20 cellular contexts compared by ENCODE assay signal in the genomic region with DNA sequence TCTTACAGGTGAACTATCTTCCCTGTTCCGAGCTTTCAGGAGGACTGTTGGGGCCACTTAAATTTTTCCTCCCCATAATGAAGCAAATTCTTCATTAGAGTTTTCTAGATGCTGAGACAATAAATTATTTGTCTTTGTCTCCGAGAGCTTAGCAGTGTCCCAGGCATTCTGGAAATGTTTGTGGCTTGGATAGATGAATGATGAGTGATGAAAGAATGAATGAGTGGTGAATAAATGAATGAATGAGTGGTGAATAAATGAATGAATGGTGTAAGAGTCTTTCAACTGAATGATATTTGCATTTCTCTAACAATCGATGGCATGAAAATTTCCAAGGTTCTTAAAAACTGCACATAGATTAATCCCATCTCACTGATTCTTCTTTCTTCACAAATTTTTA. TPM values are rescaled to one million over a fixed set of nuclear protein-coding genes. Genes with fewer than 3 reads are reported as not detected.
DNase-seq lines count a peak whose midpoint lies in the region; ATAC-seq and TF ChIP-seq lines count a peak whose summit lies in the region.
"Had no signal": no experiment of that assay in that cellular context is flagged by ENCODE, and none has a peak within 500 bp of the region (broad histone marks: within the 10 kb centered on the region; RNA-seq: fewer than 3 reads in every experiment).

No MANE protein-coding gene starts in this region.

- POLR2A ChIA-PET in Panc1 (lab: Charles Lee) = no interaction called here

- H3K9me3 ChIP-seq in Panc1 (ENCODE audit: control insufficient read depth, insufficient read depth, low read depth, low read length) = no peaks in the 10 kb centered on the region
- H3K9me3 ChIP-seq: BLaER1 treated with 17β-estradiol and CSF1 and Interleukin-3, amounts not matched to agents 10 nM and 100 nM; Caco-2 had no signal

- CTCF ChIA-PET in Panc1 (lab: Charles Lee) = interaction anchor here (0.7 kb wide), 1 partner anchor 11 kb away, joined by 6 read pairs; no protein-coding TSS in a partner anchor

- no peak for ATAC-seq in Panc1
- ATAC-seq in GM18868 (IDR thresholded peaks at IDR 0.05; ENCODE audit: unreplicated experiment) = no peak
- ATAC-seq: CD8-positive, alpha-beta T cell had no signal

- intact Hi-C loops in Panc1 (cut with micrococcal nuclease; ENCODE audit: unreplicated experiment) = no loop called here

- H3K4me3 ChIP-seq in Panc1 (ENCODE audit: low read depth in 2 of 2, low read length in 2 of 2) = no peak overlapping the region
- H3K4me3 ChIP-seq: BLaER1 treated with 17β-estradiol and CSF1 and Interleukin-3, amounts not matched to agents 10 nM and 100 nM had no signal

- BruUV-seq in Panc1 (replicated peaks; lab: Mats Ljungman, UMichigan) = no TSS peak

- H3K36me3 ChIP-seq in Panc1 (ENCODE audit: control insufficient read depth, insufficient read depth, low read length) = no peaks in the 10 kb centered on the region
- H3K36me3 ChIP-seq: BLaER1 treated with 17β-estradiol and CSF1 and Interleukin-3, amounts not matched to agents 10 nM and 100 nM had no signal

- H3K4me1 ChIP-seq in Panc1 (ENCODE audit: control insufficient read depth, insufficient read depth, low read length) = peaks cover 9% of the 10 kb centered on the region

- peak; percentile 52 for DNase-seq in EH (ENCODE audit: low read depth)
- no peak for DNase-seq in Panc1 (ENCODE audit: low read depth, low spot score)
- DNase-seq in foreskin melanocyte = peak; percentile 45
- no peak for DNase-seq in DMS114 treated with DMSO at 0.1 percent for 48 hours (lab: John Stamatoyannopoulos, UW; ENCODE audit: unreplicated experiment)
- no peak for DNase-seq in OCI-M1 (lab: John Stamatoyannopoulos, UW)
- DNase-seq in NCI-H524 (lab: John Stamatoyannopoulos, UW) = no peak
- DNase-seq: 8988T; ACHN; AML-193; Caco-2; Calu3; CD4-positive, alpha-beta T cell; CD8-positive, alpha-beta T cell; DMS 273 treated with DMSO at 0.1 percent for 48 hours; DMS79 treated with DMSO at 0.1 percent for 48 hours; EL; GDM1 had no signal

- no peak for TF ChIP-seq CTCF in Panc1 (IDR thresholded peaks at IDR 0.05)

- in situ Hi-C loops in Panc1 (cut with HindIII; ENCODE audit: low pct_unique_long_range_greater_than_20kb, low sequenced_read_pairs) = no loop called here

- H3K27ac ChIP-seq in Panc1 (ENCODE audit: low read length) = peak overlapping the region; percentile 40; the same call in 1 of the 2 replicates
- H3K27ac ChIP-seq: BLaER1 treated with 17β-estradiol and CSF1 and Interleukin-3, amounts not matched to agents 10 nM and 100 nM; C4-2B had no signal

- no peaks in the 10 kb centered on the region for H3K27me3 ChIP-seq in Panc1 (ENCODE audit: control insufficient read depth, insufficient read depth, low read length)
- H3K27me3 ChIP-seq: BLaER1 treated with 17β-estradiol and CSF1 and Interleukin-3, amounts not matched to agents 10 nM and 100 nM had no signal

RNA-seq across cellular contexts. Expression of gene AHNAK, which starts 52.8 kb away (rescaled TPM):
- 844 TPM for total RNA-seq in Panc1 (2021; ENCODE audit: unreplicated experiment)
- polyA plus RNA-seq in Panc1 (2012; ENCODE audit: insufficient read length) = 355 TPM

Comparison
In these comparisons a context has a peak if more than half of its experiments do, and no peak if none do; other contexts are left out.
1. DNase-seq: peak in EH (single experiment) and foreskin melanocyte (single experiment); none in Panc1 (single experiment), DMS114 treated with DMSO at 0.1 percent for 48 hours (single experiment), OCI-M1 (single experiment) and NCI-H524 (0 of 2).